In the genomic region with DNA sequence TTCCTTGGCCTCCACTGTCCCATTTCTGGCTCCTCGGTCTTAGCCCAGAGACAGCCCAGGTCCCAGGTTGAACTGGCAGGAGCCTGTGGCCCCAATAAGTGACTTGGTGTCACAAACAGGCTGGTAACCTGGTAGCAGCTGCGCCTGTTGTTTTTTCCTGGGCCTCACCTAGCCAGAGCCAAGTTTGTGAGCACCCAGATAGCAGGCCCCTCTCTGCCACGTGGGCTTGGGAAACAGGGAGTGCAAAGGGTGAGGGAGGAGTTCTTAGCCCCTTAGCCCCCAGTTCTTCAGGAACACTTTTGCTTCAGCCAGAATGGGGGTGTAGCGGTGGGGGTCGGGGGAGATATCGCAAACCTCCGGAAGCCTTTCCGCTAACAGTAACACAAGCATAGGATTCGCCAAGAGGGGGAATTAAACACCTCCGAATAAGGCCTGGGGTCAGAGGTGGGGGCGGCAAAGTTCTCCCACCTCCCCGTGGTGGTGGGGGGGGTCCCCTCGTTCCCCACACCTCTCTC, we compare ENCODE assay signal across 1 cellular context.
TF ChIP-seq lines count a peak whose summit lies in the region.

No MANE protein-coding gene starts in this region.

TF ChIP-seq in H1, 55 proteins besides CTCF, POLR2A, EP300 and RAD21:
- peak; percentile 41 for TF ChIP-seq SAP30 (IDR thresholded peaks at IDR 0.05; ENCODE audit: insufficient read depth, insufficient replicate concordance, low read length)
- 0 out of 4 replicates have a peak, but pooled peaks of 1 of the 2 experiments have one; percentile 55 for TF ChIP-seq SIN3A (conservative IDR thresholded peaks at IDR 0.05 in 1 of 2, IDR thresholded peaks at IDR 0.05 in 1 of 2; ENCODE audit: low read depth in 1 of 2, low read length in 2 of 2)
- TF ChIP-seq, protein P1, sequence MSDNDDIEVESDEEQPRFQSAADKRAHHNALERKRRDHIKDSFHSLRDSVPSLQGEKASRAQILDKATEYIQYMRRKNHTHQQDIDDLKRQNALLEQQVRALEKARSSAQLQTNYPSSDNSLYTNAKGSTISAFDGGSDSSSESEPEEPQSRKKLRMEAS (IDR thresholded peaks at IDR 0.05), result peak; percentile 54; the same call in 1 of the 2 replicates
- no peak for TF ChIP-seq RNF2 (IDR thresholded peaks at IDR 0.05; ENCODE audit: borderline replicate concordance, low read depth, low read length, missing control alignments, poor library complexity, severe bottlenecking)
- TF ChIP-seq POU5F1 (IDR thresholded peaks at IDR 0.05; ENCODE audit: low read depth, low read length), result no peak
- TF ChIP-seq TAF7 (optimal IDR thresholded peaks at IDR 0.05; ENCODE audit: borderline replicate concordance, low read depth, low read length), result no peak
- no peak for TF ChIP-seq CHD1 (IDR thresholded peaks at IDR 0.05; ENCODE audit: low read depth, low read length)
- TF ChIP-seq SP2 (IDR thresholded peaks at IDR 0.05; ENCODE audit: low read length), result no peak
TF ChIP-seq in H1: peak in this region for 3.
